In the genomic region with DNA sequence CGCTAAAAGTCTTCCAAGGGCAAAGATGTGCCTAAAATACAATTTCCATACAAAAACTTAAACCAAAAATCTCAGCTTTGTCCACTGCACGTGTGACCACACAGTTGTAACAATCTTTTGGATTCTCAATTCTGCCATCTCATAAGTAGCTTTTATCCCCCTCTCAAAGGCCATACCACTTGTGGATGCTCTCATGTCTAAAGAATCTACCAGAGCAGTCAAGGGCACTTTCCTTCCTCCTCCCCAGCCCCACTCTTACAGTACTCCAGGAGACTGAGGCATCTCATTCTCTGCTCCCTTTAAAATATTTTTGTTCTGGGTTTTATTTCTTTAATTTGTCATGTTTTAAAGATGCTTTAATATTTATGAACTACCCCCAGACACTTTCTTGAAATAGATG, we compare ENCODE assay signal across 24 cellular contexts.
A peak's percentile ranks its signal among the peaks of the same experiment; 100 is the strongest.
DNase-seq lines count a peak whose midpoint lies in the region; ATAC-seq and TF ChIP-seq lines count a peak whose summit lies in the region.
"Had no signal": no experiment of that assay in that cellular context is flagged by ENCODE, and none has a peak within 500 bp of the region (broad histone marks: within the 10 kb centered on the region; RNA-seq: fewer than 3 reads in every experiment).

No MANE protein-coding gene starts in this region.

- CTCF ChIA-PET in HEK293 (lab: Yijun Ruan, JAX): interaction anchor here (1.3 kb wide), 1 partner anchor 58 kb away, joined by 4 read pairs; no protein-coding TSS in a partner anchor

- intact Hi-C loops in head of caudate nucleus (cut with DNase I): no loop called here

- DNase-seq in A172 (ENCODE audit: low spot score): peak; percentile 32
- DNase-seq in astrocyte of the hippocampus (ENCODE audit: low read depth, low spot score): peak; percentile 42
- DNase-seq in DMS53 treated with DMSO at 0.1 percent for 48 hours (lab: John Stamatoyannopoulos, UW; ENCODE audit: unreplicated experiment): no peak
- DNase-seq in head of caudate nucleus: no peak
- DNase-seq: activated CD8-positive, alpha-beta memory T cell treated with anti-CD3 and anti-CD28 coated beads for 24 hours; activated gamma-delta T cell; activated T-cell treated with anti-CD3 and anti-CD28 coated beads, Interleukin-2, amount 50 U/mL, for 1 hour; adrenal gland; DMS53; esophagus squamous epithelium; gastrocnemius medialis; NCI-H1105 treated with DMSO at 0.1 percent for 48 hours; NCI-H2081 treated with DMSO at 0.1 percent for 48 hours; NCI-H524; stimulated activated CD4-positive, alpha-beta T cell treated with anti-CD3 and anti-CD28 coated beads, Interleukin-1b, Interleukin-23, amount 100 ng/mL, for 48 hours had no signal

- H3K4me1 ChIP-seq in HEK293 (ENCODE audit: control insufficient read depth, insufficient read depth, low read length) (0 out of 2 replicates have a peak, but pooled peaks cover 2% of the 10 kb centered on the region), mesodermal cell (ENCODE audit: control insufficient read depth, insufficient read depth, low read length, poor library complexity, severe bottlenecking) (peaks cover 19% of the 10 kb centered on the region)
- H3K4me1 ChIP-seq: adrenal gland, esophagus squamous epithelium had no signal

- H3K36me3 ChIP-seq in HEK293 (ENCODE audit: control insufficient read depth in 2 of 2, insufficient read depth in 1 of 2, low read length in 2 of 2) (no peaks in the 10 kb centered on the region), mesodermal cell (ENCODE audit: control insufficient read depth, insufficient read depth, low read length) (no peaks in the 10 kb centered on the region)
- H3K36me3 ChIP-seq: adrenal gland, esophagus squamous epithelium, gastrocnemius medialis, neutrophil had no signal

- no peaks in the 10 kb centered on the region for H3K9me3 ChIP-seq in HEK293 (ENCODE audit: control insufficient read depth, insufficient read depth, low read depth, low read length)
- H3K9me3 ChIP-seq in mesodermal cell (ENCODE audit: control insufficient read depth, low read length): peaks cover 24% of the 10 kb centered on the region
- H3K9me3 ChIP-seq: adrenal gland, neutrophil had no signal

- H3K27ac ChIP-seq in HEK293 (ENCODE audit: extremely low read depth, low read depth, low read length): no peak overlapping the region
- peak overlapping the region; percentile 67 for H3K27ac ChIP-seq in mesodermal cell (ENCODE audit: low read depth, low read length, severe bottlenecking)
- H3K27ac ChIP-seq: adrenal gland, coronary artery, esophagus squamous epithelium, neutrophil, skin epidermis had no signal

- WGBS in mesodermal cell (ENCODE audit: insufficient coverage in 2 of 2), 2 experiments: 67 to 75% methylated on average over 1 of the region's 2 CpGs

- POLR2A ChIA-PET in HEK293 (lab: Yijun Ruan, JAX): no interaction called here

- no peak for ATAC-seq in HG02678 (IDR thresholded peaks at IDR 0.05; ENCODE audit: unreplicated experiment)
- ATAC-seq in GM21825 (IDR thresholded peaks at IDR 0.05; ENCODE audit: unreplicated experiment): no peak
- ATAC-seq: gastrocnemius medialis, HCT116 had no signal

- H3K4me3 ChIP-seq in HEK293 (ENCODE audit: low read depth, low read length) (no peak overlapping the region), mesodermal cell (ENCODE audit: extremely low read depth, insufficient read depth, low read length, poor library complexity, severe bottlenecking) (no peak overlapping the region)
- H3K4me3 ChIP-seq: adrenal gland, coronary artery, esophagus squamous epithelium, gastrocnemius medialis, lung, skin epidermis had no signal

- TF ChIP-seq CTCF in HEK293 (tag by site-specific recombination; IDR thresholded peaks at IDR 0.05): no peak

TF ChIP-seq in HEK293, 187 proteins besides CTCF, POLR2A, EP300 and RAD21:
- TF ChIP-seq ZNF626 (tag by site-specific recombination; IDR thresholded peaks at IDR 0.05): no peak
- TF ChIP-seq, protein P1, sequence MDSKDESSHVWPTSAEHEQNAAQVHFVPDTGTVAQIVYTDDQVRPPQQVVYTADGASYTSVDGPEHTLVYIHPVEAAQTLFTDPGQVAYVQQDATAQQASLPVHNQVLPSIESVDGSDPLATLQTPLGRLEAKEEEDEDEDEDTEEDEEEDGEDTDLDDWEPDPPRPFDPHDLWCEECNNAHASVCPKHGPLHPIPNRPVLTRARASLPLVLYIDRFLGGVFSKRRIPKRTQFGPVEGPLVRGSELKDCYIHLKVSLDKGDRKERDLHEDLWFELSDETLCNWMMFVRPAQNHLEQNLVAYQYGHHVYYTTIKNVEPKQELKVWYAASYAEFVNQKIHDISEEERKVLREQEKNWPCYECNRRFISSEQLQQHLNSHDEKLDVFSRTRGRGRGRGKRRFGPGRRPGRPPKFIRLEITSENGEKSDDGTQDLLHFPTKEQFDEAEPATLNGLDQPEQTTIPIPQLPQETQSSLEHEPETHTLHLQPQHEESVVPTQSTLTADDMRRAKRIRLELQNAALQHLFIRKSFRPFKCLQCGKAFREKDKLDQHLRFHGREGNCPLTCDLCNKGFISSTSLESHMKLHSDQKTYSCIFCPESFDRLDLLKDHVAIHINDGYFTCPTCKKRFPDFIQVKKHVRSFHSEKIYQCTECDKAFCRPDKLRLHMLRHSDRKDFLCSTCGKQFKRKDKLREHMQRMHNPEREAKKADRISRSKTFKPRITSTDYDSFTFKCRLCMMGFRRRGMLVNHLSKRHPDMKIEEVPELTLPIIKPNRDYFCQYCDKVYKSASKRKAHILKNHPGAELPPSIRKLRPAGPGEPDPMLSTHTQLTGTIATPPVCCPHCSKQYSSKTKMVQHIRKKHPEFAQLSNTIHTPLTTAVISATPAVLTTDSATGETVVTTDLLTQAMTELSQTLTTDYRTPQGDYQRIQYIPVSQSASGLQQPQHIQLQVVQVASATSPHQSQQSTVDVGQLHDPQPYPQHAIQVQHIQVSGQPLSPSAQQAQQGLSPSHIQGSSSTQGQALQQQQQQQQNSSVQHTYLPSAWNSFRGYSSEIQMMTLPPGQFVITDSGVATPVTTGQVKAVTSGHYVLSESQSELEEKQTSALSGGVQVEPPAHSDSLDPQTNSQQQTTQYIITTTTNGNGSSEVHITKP (tag by site-specific recombination; IDR thresholded peaks at IDR 0.05): peak; percentile 43; the same call in 1 of the 2 replicates
- no peak for TF ChIP-seq ZNF302 (tag by site-specific recombination; IDR thresholded peaks at IDR 0.05; ENCODE audit: low read depth)
- TF ChIP-seq ZNF530 (tag by site-specific recombination; IDR thresholded peaks at IDR 0.05; ENCODE audit: low read depth): no peak

Comparison
In these comparisons a context has a peak if more than half of its experiments do, and no peak if none do; other contexts are left out.
1. DNase-seq: peak in A172 (single experiment) and astrocyte of the hippocampus (single experiment); none in DMS53 treated with DMSO at 0.1 percent for 48 hours (single experiment) and head of caudate nucleus (0 of 42).